ENCODE assay signal across 8 cellular contexts in genomic region chr19:50804420-50805272, GRCh38. TPM values are rescaled to one million over a fixed set of nuclear protein-coding genes. Genes with fewer than 3 reads are reported as not detected.
DNase-seq lines count a peak whose midpoint lies in the region; ATAC-seq and TF ChIP-seq lines count a peak whose summit lies in the region.

No MANE protein-coding gene starts in this region.

- peaks cover 17% of the 10 kb centered on the region for H3K4me1 ChIP-seq in smooth muscle cell (ENCODE audit: low read depth)

- H4K20me1 ChIP-seq in smooth muscle cell (ENCODE audit: low read depth) = peaks cover 25% of the 10 kb centered on the region

- H3K4me2 ChIP-seq in smooth muscle cell = peak overlapping the region; percentile 94

- H3K9ac ChIP-seq in smooth muscle cell (ENCODE audit: low read depth) = peak overlapping the region; percentile 98

- intact Hi-C loops in activated B cell treated with CpG ODN at 0.5 μM for 24 hours (cut with micrococcal nuclease) = loop anchor here (1.0 to 10.0 kb wide), 8 partner anchors 13 to 560 kb away; partner anchors contain the start of genes CLDND2, ETFB, JOSD2 and KCNC3

- CTCF ChIA-PET in activated B cell treated with CpG ODN at 0.5 μM for 24 hours (lab: Charles Lee) = interaction anchor here (1.4 kb wide), 1 partner anchor 118 kb away, joined by 7 read pairs; no protein-coding TSS in a partner anchor

- H3K79me2 ChIP-seq in smooth muscle cell (ENCODE audit: low read depth) = peaks cover 27% of the 10 kb centered on the region

- POLR2A ChIA-PET in activated B cell treated with CpG ODN at 0.5 μM for 24 hours (lab: Charles Lee) = interaction anchor here (0.6 to 2.9 kb wide), 19 partner anchors 9 to 875 kb away, joined by 3 to 30 read pairs (median 6); partner anchors contain the start of genes ATF5, JOSD2, KLK1 and NUP62

- DNase-seq in AG08396 (ENCODE audit: low spot score) (peak; percentile 98), NCI-H226 (peak; percentile 96), activated B cell treated with CpG ODN at 0.5 μM for 24 hours (peak; percentile 94), caudate nucleus (lab: John Stamatoyannopoulos, UW) (peak; percentile 74 to 99 (median 97)), immature natural killer cell (peak; percentile 99), smooth muscle cell (lab: John Stamatoyannopoulos, UW; ENCODE audit: unreplicated experiment) (peak; percentile 87)

- peaks cover 37% of the 10 kb centered on the region for H3K4me1 Mint-ChIP-seq in activated B cell treated with CpG ODN at 0.5 μM for 24 hours
- peaks cover 26 to 46% of the 10 kb centered on the region in 2 donors for H3K4me1 Mint-ChIP-seq in immature natural killer cell

- peak overlapping the region; percentile 93 for H2AFZ ChIP-seq in smooth muscle cell (ENCODE audit: low read depth)

- ATAC-seq in GM19023 (IDR thresholded peaks at IDR 0.05; ENCODE audit: unreplicated experiment) = peak; percentile 92
- peak; percentile 96 for ATAC-seq in HG03196 (IDR thresholded peaks at IDR 0.05; ENCODE audit: unreplicated experiment)
- ATAC-seq in activated B cell treated with CpG ODN at 0.5 μM for 24 hours (ENCODE audit: low read depth) = peak; percentile 98

- H3K27ac Mint-ChIP-seq in activated B cell treated with CpG ODN at 0.5 μM for 24 hours (peak overlapping the region; percentile 100), immature natural killer cell (peak overlapping the region; percentile 97 to 100 (median 100))

- no peak for TF ChIP-seq CTCF in activated B cell treated with CpG ODN at 0.5 μM for 24 hours (IDR thresholded peaks at IDR 0.05)
- no peak for TF ChIP-seq CTCF in smooth muscle cell (IDR thresholded peaks at IDR 0.05; ENCODE audit: borderline replicate concordance, insufficient read depth, poor library complexity, severe bottlenecking)

- H3K36me3 ChIP-seq in smooth muscle cell (ENCODE audit: low read depth) = no peaks in the 10 kb centered on the region

- H3K36me3 Mint-ChIP-seq in activated B cell treated with CpG ODN at 0.5 μM for 24 hours (ENCODE audit: low read depth) (peaks cover 30% of the 10 kb centered on the region), immature natural killer cell (peaks cover 5 to 7% (median 5%) of the 10 kb centered on the region in 3 donors)

- H3K4me3 ChIP-seq in smooth muscle cell = peak overlapping the region; percentile 99

- H3K4me3 Mint-ChIP-seq in activated B cell treated with CpG ODN at 0.5 μM for 24 hours (peak overlapping the region; percentile 100), immature natural killer cell (peak overlapping the region; percentile 96 to 100 (median 99))

- H3K27me3 Mint-ChIP-seq in activated B cell treated with CpG ODN at 0.5 μM for 24 hours (no peaks in the 10 kb centered on the region), immature natural killer cell (ENCODE audit: low read depth in 3 of 3) (peaks cover 6 to 14% (median 13%) of the 10 kb centered on the region in 3 donors)

- under 1% methylated on average over 59 of the region's 62 CpGs for WGBS in smooth muscle cell (ENCODE audit: low lambda C conversion rate)

- H3K9me3 ChIP-seq in smooth muscle cell (replicated peaks; ENCODE audit: low read depth) = no peaks in the 10 kb centered on the region

- peak overlapping the region; percentile 100 for H3K27ac ChIP-seq in caudate nucleus (ENCODE audit: low read depth, low read length)
- H3K27ac ChIP-seq in smooth muscle cell (ENCODE audit: low read depth) = peak overlapping the region; percentile 99

- no peaks in the 10 kb centered on the region for H3K27me3 ChIP-seq in smooth muscle cell (ENCODE audit: low read depth)

- H3K9me3 Mint-ChIP-seq in activated B cell treated with CpG ODN at 0.5 μM for 24 hours (no peaks in the 10 kb centered on the region), immature natural killer cell (no peaks in the 10 kb centered on the region)

- H3F3A ChIP-seq in smooth muscle cell (ENCODE audit: low read depth) = no peaks in the 10 kb centered on the region

RNA-seq across cellular contexts. Expression of gene ACP4, which starts 14.4 kb away (rescaled TPM):
- total RNA-seq in activated B cell treated with CpG ODN at 0.5 μM for 24 hours (not detected in 2 replicates), smooth muscle cell (not detected in 2 replicates)
- polyA plus RNA-seq in immature natural killer cell (not detected), smooth muscle cell (0.26 TPM in 2 replicates)

RNA-seq across cellular contexts. Expression of gene KLK1, which starts 18.9 kb away (rescaled TPM):
- total RNA-seq in activated B cell treated with CpG ODN at 0.5 μM for 24 hours = 10.0 and 13.0 TPM in 2 replicates
- not detected for polyA plus RNA-seq in immature natural killer cell
- 0.85 TPM in 1 of 2 replicates, not detected in the other for total RNA-seq in smooth muscle cell
- polyA plus RNA-seq in smooth muscle cell = not detected in 2 replicates

RNA-seq across cellular contexts. Expression of gene KLK15, which starts 28.7 kb away (rescaled TPM):
- total RNA-seq in activated B cell treated with CpG ODN at 0.5 μM for 24 hours (not detected in 2 replicates), smooth muscle cell (not detected in 2 replicates)
- polyA plus RNA-seq in immature natural killer cell (not detected), smooth muscle cell (not detected in 2 replicates)

RNA-seq across cellular contexts. Expression of gene GPR32, which starts 34.4 kb away (rescaled TPM):
- total RNA-seq in activated B cell treated with CpG ODN at 0.5 μM for 24 hours = not detected in 2 replicates
- polyA plus RNA-seq in immature natural killer cell = not detected
- total RNA-seq in smooth muscle cell = not detected in 2 replicates
- not detected in 2 replicates for polyA plus RNA-seq in smooth muscle cell

RNA-seq across cellular contexts. Expression of gene KLK3, which starts 50.1 kb away (rescaled TPM):
- total RNA-seq in activated B cell treated with CpG ODN at 0.5 μM for 24 hours = not detected in 2 replicates
- not detected for polyA plus RNA-seq in immature natural killer cell
- not detected in 2 replicates for total RNA-seq in smooth muscle cell
- not detected in 2 replicates for polyA plus RNA-seq in smooth muscle cell

Comparison
In these comparisons a context has a peak if more than half of its experiments do, and no peak if none do; other contexts are left out.
1. Peak in every context shown above with its lines: DNase-seq, ATAC-seq, H3K4me3 ChIP-seq and H3K27ac ChIP-seq.